In genomic region chr3:153628591-153628990, GRCh38 we compare ENCODE assay signal across 10 cellular contexts.
DNase-seq lines count a peak whose midpoint lies in the region; ATAC-seq, FAIRE-seq and TF ChIP-seq lines count a peak whose summit lies in the region.
"Had no signal": no experiment of that assay in that cellular context is flagged by ENCODE, and none has a peak within 500 bp of the region (broad histone marks: within the 10 kb centered on the region; RNA-seq: fewer than 3 reads in every experiment).

No MANE protein-coding gene starts in this region.

- no peaks in the 10 kb centered on the region for H3K27me3 ChIP-seq in endothelial cell of umbilical vein (ENCODE audit: control insufficient read depth in 2 of 2, insufficient read depth in 2 of 2, low read length in 2 of 2)

- no peak for TF ChIP-seq POLR2A in endothelial cell of umbilical vein (IDR thresholded peaks at IDR 0.05; ENCODE audit: low read depth, low read length)

- H4K20me1 ChIP-seq in endothelial cell of umbilical vein (replicated peaks; ENCODE audit: control insufficient read depth, extremely low read depth, insufficient read depth, low read length): no peaks in the 10 kb centered on the region

- CTCF ChIA-PET in endothelial cell of umbilical vein (lab: Charles Lee): interaction anchor here (0.6 to 1.3 kb wide), 5 partner anchors 10 to 586 kb away, joined by 3 to 4 read pairs (median 3); no protein-coding TSS in a partner anchor

- no peaks in the 10 kb centered on the region for H3K79me2 ChIP-seq in endothelial cell of umbilical vein (ENCODE audit: control insufficient read depth, insufficient read depth, low read length)

- H3K27ac ChIP-seq in endothelial cell of umbilical vein (ENCODE audit: insufficient read depth, low read depth, low read length): peak overlapping the region; percentile 98

- POLR2A ChIA-PET in endothelial cell of umbilical vein (lab: Charles Lee): interaction anchor here (0.6 kb wide), 1 partner anchor 1763 kb away, joined by 3 read pairs; no protein-coding TSS in a partner anchor

- in situ Hi-C loops in KBM-7 (cut with MboI; ENCODE audit: low pct_unique_long_range_greater_than_20kb, low sequenced_read_pairs): no loop called here

- no peaks in the 10 kb centered on the region for H3K9me1 ChIP-seq in endothelial cell of umbilical vein (replicated peaks; ENCODE audit: control insufficient read depth, extremely low read depth, insufficient read depth, low read length)

- H2AFZ ChIP-seq in endothelial cell of umbilical vein (ENCODE audit: low read depth, low read length): no peak overlapping the region

- peaks cover 61% of the 10 kb centered on the region for H3K4me1 ChIP-seq in endothelial cell of umbilical vein (ENCODE audit: control insufficient read depth, extremely low read depth, insufficient read depth, low read length)

- DNase-seq in GM20000 (ENCODE audit: low spot score) (peak; percentile 7), KBM-7 (peak; percentile 44), endothelial cell of umbilical vein (ENCODE audit: low read depth, low spot score) (peak; percentile 98), COLO829 (ENCODE audit: low spot score) (no peak)
- DNase-seq: stimulated activated CD4-positive, alpha-beta T cell treated with anti-CD3 and anti-CD28 coated beads, Interleukin-4, amount 100 ng/mL, for 24 hours; trophoblast cell had no signal

- dilution Hi-C loops in endothelial cell of umbilical vein (cut with MboI; ENCODE audit: extremely low pct_ligation_motif_present, low sequenced_read_pairs): no loop called here

- no peaks in the 10 kb centered on the region for H3K9me3 ChIP-seq in endothelial cell of umbilical vein (replicated peaks; ENCODE audit: control insufficient read depth, insufficient read depth, low read length)

- intact Hi-C loops in endothelial cell of umbilical vein (cut with micrococcal nuclease): loop anchor here (1.0 to 10.0 kb wide), 8 partner anchors 27 to 586 kb away; partner anchors contain the start of gene RAP2B

- no peak for TF ChIP-seq CTCF in GM20000 (IDR thresholded peaks at IDR 0.05; ENCODE audit: extremely low read depth, missing control alignments)
- TF ChIP-seq CTCF in endothelial cell of umbilical vein (IDR thresholded peaks at IDR 0.05; ENCODE audit: extremely low read depth in 1 of 2, insufficient read depth in 1 of 2, low read depth in 1 of 2, low read length in 2 of 2): no peak

- no peaks in the 10 kb centered on the region for H3K36me3 ChIP-seq in endothelial cell of umbilical vein (ENCODE audit: control insufficient read depth in 2 of 2, extremely low read depth in 1 of 2, insufficient read depth in 2 of 2, low read length in 2 of 2)

- peak; percentile 70 for FAIRE-seq in endothelial cell of umbilical vein (lab: Jason Lieb, UNC)
- FAIRE-seq: islet of Langerhans had no signal

- peak; percentile 65 for ATAC-seq in GM18502 (IDR thresholded peaks at IDR 0.05; ENCODE audit: poor library complexity, unreplicated experiment)
- ATAC-seq in GM21528 (IDR thresholded peaks at IDR 0.05; ENCODE audit: low FRiP score, unreplicated experiment): no peak
- ATAC-seq in HG02981 (IDR thresholded peaks at IDR 0.05; ENCODE audit: unreplicated experiment): no peak

- H3K9ac ChIP-seq in endothelial cell of umbilical vein (replicated peaks; ENCODE audit: extremely low read depth, insufficient read depth, low read length): peak overlapping the region; percentile 71

- H3K4me2 ChIP-seq in endothelial cell of umbilical vein (ENCODE audit: insufficient read depth, low read length): peak overlapping the region; percentile 81

- BruUV-seq in endothelial cell of umbilical vein (replicated peaks; lab: Mats Ljungman, UMichigan): no TSS peak

- no peak overlapping the region for H3K4me3 ChIP-seq in endothelial cell of umbilical vein (replicated peaks in 1 of 3; ENCODE audit: insufficient read depth in 1 of 3, low read depth in 1 of 3, low read length in 3 of 3)

TF ChIP-seq in endothelial cell of umbilical vein, 7 proteins besides CTCF, POLR2A, EP300 and RAD21:
- TF ChIP-seq MYC (IDR thresholded peaks at IDR 0.05; ENCODE audit: low read depth, low read length) (no peak), POLR2AphosphoS5 (IDR thresholded peaks at IDR 0.05; ENCODE audit: insufficient read depth, low read depth, low read length) (peak; percentile 63), EZH2 (IDR thresholded peaks at IDR 0.05; ENCODE audit: borderline replicate concordance, low read depth, low read length, severe bottlenecking) (no peak), GATA2 (IDR thresholded peaks at IDR 0.05; ENCODE audit: insufficient read depth, insufficient read length, low read depth, low read length) (peak; percentile 83), JUN (IDR thresholded peaks at IDR 0.05; ENCODE audit: borderline replicate concordance, insufficient read depth, insufficient read length, low read depth) (peak; percentile 87), FOS (IDR thresholded peaks at IDR 0.05; ENCODE audit: borderline replicate concordance, insufficient read depth, low read length) (peak; percentile 84), MAX (IDR thresholded peaks at IDR 0.05; ENCODE audit: insufficient read depth, insufficient read length) (no peak)
